ENCODE assay signal across 8 cellular contexts in the genomic region with DNA sequence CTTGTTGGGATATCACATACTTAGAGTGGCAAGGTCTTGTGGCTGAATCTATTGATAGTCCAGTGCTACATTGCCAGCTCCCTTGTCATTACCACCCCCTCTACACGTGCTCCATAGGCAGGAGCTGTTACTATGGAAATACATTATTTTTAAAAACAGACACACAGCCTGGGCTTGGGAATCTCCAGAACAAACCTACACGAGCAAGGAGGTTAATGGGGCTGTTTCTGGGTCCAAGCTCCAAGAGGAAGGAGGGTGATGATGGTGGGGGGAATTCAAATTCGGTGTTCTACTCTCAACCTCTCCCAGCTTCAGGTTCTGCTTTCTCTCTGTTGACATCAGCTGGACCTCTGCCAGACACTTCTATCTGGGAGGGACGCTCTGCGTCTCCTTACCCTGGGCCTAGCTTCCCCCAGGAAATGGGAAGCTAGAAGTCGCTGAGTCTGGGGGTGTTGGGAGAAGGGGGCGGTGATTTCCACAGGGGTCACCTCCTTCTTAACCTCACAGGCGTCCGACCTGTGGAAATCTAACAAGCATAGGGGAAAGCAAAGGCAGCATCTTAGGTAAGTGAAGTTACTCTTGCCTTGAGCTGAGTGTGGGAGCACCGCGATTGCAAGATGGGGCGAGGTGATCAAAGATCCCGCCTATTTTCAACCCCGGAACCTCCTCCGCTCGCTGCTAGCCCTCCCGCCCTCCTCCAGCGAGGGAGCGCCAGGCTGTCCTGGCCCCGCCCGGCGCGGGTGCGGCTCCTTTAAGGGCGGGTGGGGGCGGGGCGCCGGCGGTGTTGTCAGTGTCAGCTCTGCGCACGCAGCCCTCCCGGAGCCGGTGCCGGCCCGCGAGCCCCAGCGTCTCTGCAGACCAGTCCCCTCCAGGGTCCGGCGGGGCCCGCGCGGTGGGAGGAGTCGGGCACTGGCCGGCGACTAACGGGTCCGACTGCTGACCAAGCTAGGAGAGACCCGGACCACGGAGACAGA. TPM values are rescaled to one million over a fixed set of nuclear protein-coding genes. Genes with fewer than 3 reads are reported as not detected.
DNase-seq lines count a peak whose midpoint lies in the region; ATAC-seq and TF ChIP-seq lines count a peak whose summit lies in the region.

A gene (plus strand): TSS at position 781 of the 974 bp plus-strand sequence. CDS start 398 bp downstream, outside the sequence.

- no peaks in the 10 kb centered on the region for H3K27me3 ChIP-seq in BLaER1 treated with 17β-estradiol and CSF1 and Interleukin-3, amounts not matched to agents 10 nM and 100 nM

- peaks cover 0 to 34% (median 3%) of the 10 kb centered on the region in 11 experiments; a peak in 7 of 22 replicates for H4K20me1 ChIP-seq in BLaER1 treated with 17β-estradiol and CSF1 and Interleukin-3, amounts not matched to agents 10 nM and 100 nM

- TF ChIP-seq POLR2A in lower leg skin (IDR thresholded peaks at IDR 0.05): no peak

- H3K4me1 ChIP-seq in BLaER1 treated with 17β-estradiol and CSF1 and Interleukin-3, amounts not matched to agents 10 nM and 100 nM: peaks cover 65 to 82% (median 74%) of the 10 kb centered on the region in 10 experiments

- peak within 1 kb of the TSS; percentile 82 to 100 (median 97) for H3K4me2 ChIP-seq in BLaER1 treated with 17β-estradiol and CSF1 and Interleukin-3, amounts not matched to agents 10 nM and 100 nM

- peak within 1 kb of the TSS; percentile 61 to 88 (median 77) for H3K27ac ChIP-seq in BLaER1 treated with 17β-estradiol and CSF1 and Interleukin-3, amounts not matched to agents 10 nM and 100 nM

- peak; percentile 93 for DNase-seq in NCI-H82 (lab: John Stamatoyannopoulos, UW)
- DNase-seq in activated CD4-positive, alpha-beta T cell treated with anti-CD3 and anti-CD28 coated beads, Interleukin-2, amount 50 U/mL, for 4 hours: peak; percentile 81 to 85
- DNase-seq in dermis microvascular lymphatic vessel endothelial cell (ENCODE audit: low read depth in 2 of 2): peak; percentile 63 to 90
- peak; percentile 90 to 98 for DNase-seq in lower leg skin (ENCODE audit: low spot score in 2 of 2)
- peak; percentile 87 for DNase-seq in stimulated activated CD4-positive, alpha-beta T cell treated with anti-CD3 and anti-CD28 coated beads, Interleukin-4, amount 100 ng/mL, for 24 hours

- peak; percentile 74 for ATAC-seq in GM19351 (IDR thresholded peaks at IDR 0.05; ENCODE audit: unreplicated experiment)
- ATAC-seq in HG03558 (IDR thresholded peaks at IDR 0.05; ENCODE audit: extremely low read depth, unreplicated experiment): peak; percentile 35

- WGBS in lower leg skin, 2 donors: 0 to 2% methylated on average over 9 to 25 of the region's 49 CpGs

- no peaks in the 10 kb centered on the region for H3K9me3 ChIP-seq in BLaER1 treated with 17β-estradiol and CSF1 and Interleukin-3, amounts not matched to agents 10 nM and 100 nM (replicated peaks in 1 of 11)

- peaks cover 12 to 25% (median 21%) of the 10 kb centered on the region in 11 experiments for H3K36me3 ChIP-seq in BLaER1 treated with 17β-estradiol and CSF1 and Interleukin-3, amounts not matched to agents 10 nM and 100 nM

- peak within 1 kb of the TSS; percentile 88 to 97 (median 92) for H3K4me3 ChIP-seq in BLaER1 treated with 17β-estradiol and CSF1 and Interleukin-3, amounts not matched to agents 10 nM and 100 nM
- peak within 1 kb of the TSS; percentile 85 for H3K4me3 ChIP-seq in lower leg skin (ENCODE audit: low read depth, poor library complexity, severe bottlenecking)

- TF ChIP-seq CTCF in lower leg skin (IDR thresholded peaks at IDR 0.05): no peak

- H3K9ac ChIP-seq in BLaER1 treated with 17β-estradiol and CSF1 and Interleukin-3, amounts not matched to agents 10 nM and 100 nM: peak within 1 kb of the TSS; percentile 81 to 89 (median 86)

- intact Hi-C loops in lower leg skin (cut with DNase I; ENCODE audit: low total_unique reads): no loop called here

RNA-seq across cellular contexts. Expression of the gene that starts here (rescaled TPM):
- total RNA-seq in dermis microvascular lymphatic vessel endothelial cell (1.7 and 3.4 TPM in 2 replicates), lower leg skin (10 to 100 TPM; 16.8 to 27.2 (median 22.6) TPM)

Comparison
In these comparisons a context has a peak if more than half of its experiments do, and no peak if none do; other contexts are left out.
1. Peak in every context shown above with its lines: DNase-seq, ATAC-seq, H3K4me3 ChIP-seq and H3K27ac ChIP-seq.